26 cellular contexts compared by ENCODE assay signal in the genomic region with DNA sequence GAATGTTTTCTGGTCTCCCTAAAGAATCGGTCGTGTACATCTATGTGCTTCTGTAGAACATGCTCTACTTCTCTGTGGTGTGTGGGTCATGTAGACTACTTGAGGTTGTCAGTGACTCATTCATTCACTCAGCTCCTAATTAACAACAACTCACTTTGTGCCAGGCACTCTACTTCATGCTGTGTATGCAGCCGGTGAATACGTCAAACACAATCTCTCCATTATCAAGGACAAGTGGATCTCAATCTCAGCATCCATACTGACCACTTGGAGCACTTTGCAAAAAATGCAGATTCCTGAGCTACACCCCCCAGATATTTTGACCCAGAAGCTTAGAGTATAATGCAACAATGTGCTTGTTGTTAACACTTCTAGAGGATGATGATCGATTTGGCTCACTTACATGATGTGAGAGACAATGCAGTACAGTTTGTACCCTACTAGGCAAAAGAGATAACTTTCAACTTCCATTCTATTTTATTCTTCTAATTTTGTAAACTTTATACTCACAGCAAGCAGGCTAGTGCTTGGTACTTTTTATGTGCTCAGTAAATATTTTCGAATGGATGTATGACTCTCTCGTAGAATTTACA.
DNase-seq lines count a peak whose midpoint lies in the region; ATAC-seq and TF ChIP-seq lines count a peak whose summit lies in the region.
"Had no signal": no experiment of that assay in that cellular context is flagged by ENCODE, and none has a peak within 500 bp of the region (broad histone marks: within the 10 kb centered on the region; RNA-seq: fewer than 3 reads in every experiment).

No MANE protein-coding gene starts in this region.

- no peak overlapping the region for H3K4me2 ChIP-seq in H9 (ENCODE audit: insufficient read depth, insufficient read length, low read length)
- H3K4me2 ChIP-seq: A549 had no signal

- peaks cover 2 to 6% of the 10 kb centered on the region in 2 experiments; a peak in 3 of 5 replicates for H3K9me3 Mint-ChIP-seq in H9

- no peaks in the 10 kb centered on the region; a peak in 3 of 7 replicates for H3K36me3 Mint-ChIP-seq in H9 (ENCODE audit: insufficient read depth in 1 of 3, low read depth in 3 of 3)
- H3K36me3 Mint-ChIP-seq: CD4-positive, CD25-positive, alpha-beta regulatory T cell; naive thymus-derived CD4-positive, alpha-beta T cell; stimulated activated memory B cell treated with anti-CD40 and anti-IgM and Interleukin-4, amounts not matched to agents 10 μg/mL and 1 μg/mL and 100 μg/mL, for 72 hours had no signal

- TF ChIP-seq EP300 in ovary (IDR thresholded peaks at IDR 0.05), result no peak

- no peaks in the 10 kb centered on the region for H3K23me2 ChIP-seq in H9 (ENCODE audit: insufficient read length, low read depth, low read length, poor library complexity, severe bottlenecking)

- H3K4me3 Mint-ChIP-seq in H9, result no peak overlapping the region
- H3K4me3 Mint-ChIP-seq: activated naive CD8-positive, alpha-beta T cell treated with anti-CD3 and anti-CD28 coated beads, Interleukin-2, amount 50 U/mL, for 24 hours; activated T-cell treated with anti-CD3 and anti-CD28 coated beads, Interleukin-2, amount 50 U/mL, for 72 hours; CD4-positive, CD25-positive, alpha-beta regulatory T cell; naive thymus-derived CD4-positive, alpha-beta T cell; stimulated activated memory B cell treated with anti-CD40 and anti-IgM and Interleukin-4, amounts not matched to agents 10 μg/mL and 1 μg/mL and 100 μg/mL, for 72 hours; T-helper 17 cell had no signal

- no peak overlapping the region for H3K4ac ChIP-seq in H9 (ENCODE audit: low read depth, low read length)

- no peak overlapping the region for H3K9ac ChIP-seq in H9 (ENCODE audit: extremely low read depth, insufficient read length, low read length)

- no peak overlapping the region for H4K91ac ChIP-seq in H9 (ENCODE audit: insufficient read length, low read depth, low read length)

- DNase-seq in Ammon's horn (ENCODE audit: low spot score) (peak; percentile 65), NCI-H774 (lab: John Stamatoyannopoulos, UW) (peak; percentile 1), foreskin melanocyte (peak; percentile 51), midbrain (lab: John Stamatoyannopoulos, UW) (peak; percentile 49), ovary (no peak), GM20000 (ENCODE audit: low spot score) (no peak), H9 (no peak)
- DNase-seq: activated CD4-positive, alpha-beta T cell treated with anti-CD3 and anti-CD28 coated beads, Interleukin-2, amount 50 U/mL, for 4 hours; activated naive CD8-positive, alpha-beta T cell treated with anti-CD3 and anti-CD28 coated beads, Interleukin-2, amount 50 U/mL, for 24 hours; activated T-cell treated with anti-CD3 and anti-CD28 coated beads, Interleukin-2, amount 50 U/mL, for 72 hours; CD4-positive, CD25-positive, alpha-beta regulatory T cell; DND-41; KBM-7; left lung; naive thymus-derived CD4-positive, alpha-beta T cell; NCI-H1092; NCI-H1694; NCI-H2171 treated with DMSO at 0.1 percent for 48 hours; NCI-H524; OCI-M1; psoas muscle; T-helper 17 cell; upper lobe of right lung had no signal

- H2BK5ac ChIP-seq in H9 (ENCODE audit: insufficient read length, low read length), result no peak overlapping the region

- H4K5ac ChIP-seq in H9 (ENCODE audit: insufficient read length, low read depth, low read length), result no peak overlapping the region

- H3K56ac ChIP-seq in H9 (ENCODE audit: insufficient read length, low read depth, low read length), result no peak overlapping the region

- no peak overlapping the region for H2BK12ac ChIP-seq in H9 (ENCODE audit: insufficient read length, low read depth, low read length)

- intact Hi-C loops in ovary (cut with DNase I), result loop anchor here in 1 of 4 donors (10.0 kb wide), 1 partner anchor 511 kb away; a partner anchor contains a TSS

- H3K18ac ChIP-seq in H9 (ENCODE audit: insufficient read length, low read depth, low read length), result no peak overlapping the region

- H3K4me1 Mint-ChIP-seq in H9, result peaks cover 0 to 7% of the 10 kb centered on the region in 2 experiments; a peak in 2 of 4 replicates
- H3K4me1 Mint-ChIP-seq: activated naive CD8-positive, alpha-beta T cell treated with anti-CD3 and anti-CD28 coated beads, Interleukin-2, amount 50 U/mL, for 24 hours; CD4-positive, CD25-positive, alpha-beta regulatory T cell; naive thymus-derived CD4-positive, alpha-beta T cell; stimulated activated memory B cell treated with anti-CD40 and anti-IgM and Interleukin-4, amounts not matched to agents 10 μg/mL and 1 μg/mL and 100 μg/mL, for 72 hours; T-helper 17 cell had no signal

- ATAC-seq in GM21717 (IDR thresholded peaks at IDR 0.05; ENCODE audit: unreplicated experiment), result no peak
- ATAC-seq: A549; activated naive CD8-positive, alpha-beta T cell treated with anti-CD3 and anti-CD28 coated beads, Interleukin-2, amount 50 U/mL, for 24 hours; activated T-cell treated with anti-CD3 and anti-CD28 coated beads, Interleukin-2, amount 50 U/mL, for 72 hours; left lung; naive thymus-derived CD4-positive, alpha-beta T cell; psoas muscle; stimulated activated memory B cell treated with anti-CD40 and anti-IgM and Interleukin-4, amounts not matched to agents 10 μg/mL and 1 μg/mL and 100 μg/mL, for 72 hours; T-helper 17 cell; upper lobe of right lung had no signal

- TF ChIP-seq CTCF in ovary (IDR thresholded peaks at IDR 0.05) (no peak), GM20000 (IDR thresholded peaks at IDR 0.05; ENCODE audit: extremely low read depth, missing control alignments) (no peak), H9 (conservative IDR thresholded peaks at IDR 0.05) (no peak)

- H3K4me3 ChIP-seq in ovary, result no peak overlapping the region
- H3K4me3 ChIP-seq: A549, left lung, psoas muscle, upper lobe of right lung had no signal

- no peak overlapping the region for H2BK120ac ChIP-seq in H9 (ENCODE audit: low read depth, low read length, poor library complexity, severe bottlenecking)

- H3K27me3 ChIP-seq in ovary, result no peaks in the 10 kb centered on the region
- no peaks in the 10 kb centered on the region for H3K27me3 ChIP-seq in H9 (ENCODE audit: insufficient read depth, low read length)
- H3K27me3 ChIP-seq: left lung, upper lobe of right lung had no signal

- no peak overlapping the region for H2AK5ac ChIP-seq in H9 (ENCODE audit: insufficient read length, low read length)

- no peak overlapping the region for H3T11ph ChIP-seq in H9 (ENCODE audit: low read length)

- H3K23ac ChIP-seq in H9 (ENCODE audit: insufficient read length, low read depth, low read length), result no peak overlapping the region

- no peak overlapping the region for H3K27ac Mint-ChIP-seq in H9
- H3K27ac Mint-ChIP-seq: activated naive CD8-positive, alpha-beta T cell treated with anti-CD3 and anti-CD28 coated beads, Interleukin-2, amount 50 U/mL, for 24 hours; activated T-cell treated with anti-CD3 and anti-CD28 coated beads, Interleukin-2, amount 50 U/mL, for 72 hours; CD4-positive, CD25-positive, alpha-beta regulatory T cell; naive thymus-derived CD4-positive, alpha-beta T cell; stimulated activated memory B cell treated with anti-CD40 and anti-IgM and Interleukin-4, amounts not matched to agents 10 μg/mL and 1 μg/mL and 100 μg/mL, for 72 hours; T-helper 17 cell had no signal

- no peak overlapping the region for H2AFZ ChIP-seq in H9 (ENCODE audit: low read length)

- no peaks in the 10 kb centered on the region for H3K79me1 ChIP-seq in H9 (ENCODE audit: insufficient read depth, low read depth, low read length, poor library complexity, severe bottlenecking)

- no peak overlapping the region for H4K8ac ChIP-seq in H9 (replicated peaks; ENCODE audit: insufficient read length, low read depth, low read length)

- H3K27ac ChIP-seq in ovary, result no peak overlapping the region
- no peak overlapping the region for H3K27ac ChIP-seq in H9 (ENCODE audit: insufficient read length, low read depth, low read length)
- H3K27ac ChIP-seq: A549, left lung, psoas muscle, upper lobe of right lung had no signal

- no peaks in the 10 kb centered on the region for H3K27me3 Mint-ChIP-seq in H9 (ENCODE audit: low read depth)
- H3K27me3 Mint-ChIP-seq: activated naive CD8-positive, alpha-beta T cell treated with anti-CD3 and anti-CD28 coated beads, Interleukin-2, amount 50 U/mL, for 24 hours; CD4-positive, CD25-positive, alpha-beta regulatory T cell; naive thymus-derived CD4-positive, alpha-beta T cell; stimulated activated memory B cell treated with anti-CD40 and anti-IgM and Interleukin-4, amounts not matched to agents 10 μg/mL and 1 μg/mL and 100 μg/mL, for 72 hours; T-helper 17 cell had no signal

- H3K36me3 ChIP-seq in ovary, result no peaks in the 10 kb centered on the region
- H3K36me3 ChIP-seq: left lung, upper lobe of right lung had no signal

- H3K4me1 ChIP-seq in ovary (ENCODE audit: insufficient read depth) (peaks cover 2% of the 10 kb centered on the region), H9 (ENCODE audit: insufficient read depth, low read length) (no peaks in the 10 kb centered on the region; the same call in 1 of the 2 replicates)
- H3K4me1 ChIP-seq: A549, left lung, psoas muscle had no signal

- no peak overlapping the region for H3K14ac ChIP-seq in H9 (ENCODE audit: insufficient read depth, low read length)

- no peak overlapping the region for H2BK20ac ChIP-seq in H9 (ENCODE audit: low read depth, low read length, poor library complexity, severe bottlenecking)

- WGBS in ovary, 3 donors, result 84 to 87% (median 85%) methylated on average over 7 of the region's 7 CpGs
- no CpG with 5 or more reads among the region's 7 CpGs for WGBS in H9 (ENCODE audit: extremely low coverage, insufficient read length, low lambda C conversion rate)

- H3K9me3 ChIP-seq in ovary, result no peaks in the 10 kb centered on the region
- no peaks in the 10 kb centered on the region for H3K9me3 ChIP-seq in H9 (ENCODE audit: control insufficient read depth, low read depth, low read length)
- H3K9me3 ChIP-seq: A549, left lung, psoas muscle, upper lobe of right lung had no signal

- no peak for TF ChIP-seq POLR2A in ovary (IDR thresholded peaks at IDR 0.05)

- no peaks in the 10 kb centered on the region for H4K20me1 ChIP-seq in H9 (ENCODE audit: control insufficient read depth, insufficient read depth, insufficient read length)

- no peaks in the 10 kb centered on the region for H3K79me2 ChIP-seq in H9 (ENCODE audit: insufficient read depth, low read length)

- no peak overlapping the region for H2BK15ac ChIP-seq in H9 (ENCODE audit: low read depth, low read length)

Comparison
In these comparisons a context has a peak if more than half of its experiments do, and no peak if none do; other contexts are left out.
1. DNase-seq: peak in Ammon's horn (single experiment), NCI-H774 (single experiment), foreskin melanocyte (single experiment) and midbrain (single experiment); none in ovary (0 of 5), GM20000 (single experiment) and H9 (single experiment).